In the genomic region with DNA sequence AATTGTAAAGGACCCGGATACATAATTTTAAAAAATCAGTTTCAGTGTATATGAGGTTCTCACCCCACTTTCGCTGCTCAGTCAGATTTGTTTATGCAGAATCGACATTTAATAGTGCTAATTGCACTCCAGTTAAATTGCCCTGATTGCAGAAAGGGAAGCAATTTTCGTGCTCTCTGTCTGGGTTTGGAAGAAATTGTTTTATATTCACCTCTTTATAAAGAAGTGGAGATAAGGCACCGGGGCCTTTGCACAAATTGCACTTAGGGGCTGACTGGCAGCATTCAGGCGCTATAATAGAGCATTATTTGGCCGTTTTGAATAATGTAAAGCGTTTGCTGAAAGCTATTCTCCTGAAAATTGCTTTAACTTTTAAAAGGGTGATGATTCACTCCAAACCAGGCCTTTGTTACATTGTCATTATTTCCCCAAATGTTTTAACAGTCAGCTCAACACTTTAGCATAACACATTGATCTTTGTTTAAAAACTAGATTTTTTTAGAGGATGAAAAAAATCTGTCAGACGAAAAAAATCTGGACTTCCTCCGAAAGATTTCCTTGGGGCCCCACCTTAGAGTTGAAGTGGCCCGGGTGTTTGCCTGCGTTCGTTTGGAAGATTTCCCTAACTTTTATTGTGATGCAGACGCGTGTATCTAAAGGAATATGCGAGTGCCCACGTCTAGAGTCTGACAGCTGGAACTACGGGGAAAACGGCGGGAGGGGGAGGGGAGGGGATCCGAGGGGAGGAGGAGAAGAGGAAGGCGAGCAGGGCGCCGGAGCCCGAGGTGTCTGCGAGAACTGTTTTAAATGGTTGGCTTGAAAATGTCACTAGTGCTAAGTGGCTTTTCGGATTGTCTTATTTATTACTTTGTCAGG, we compare ENCODE assay signal across 1 cellular context.
A peak's percentile ranks its signal among the peaks of the same experiment; 100 is the strongest.
TF ChIP-seq lines count a peak whose summit lies in the region.

No MANE protein-coding gene starts in this region.

TF ChIP-seq in H1, 55 proteins besides CTCF, POLR2A, EP300 and RAD21:
- TF ChIP-seq RBBP5 (IDR thresholded peaks at IDR 0.05; ENCODE audit: borderline replicate concordance, low read depth, low read length) (0 out of 2 replicates have a peak, but pooled peaks have one; percentile 33), POLR2AphosphoS5 (IDR thresholded peaks at IDR 0.05; ENCODE audit: low read depth, low read length) (no peak), RNF2 (IDR thresholded peaks at IDR 0.05; ENCODE audit: borderline replicate concordance, low read depth, low read length, missing control alignments, poor library complexity, severe bottlenecking) (peak; percentile 62)
